In genomic region chr14:67717048-67717447, GRCh38 we compare ENCODE assay signal across 33 cellular contexts. TPM values are rescaled to one million over a fixed set of nuclear protein-coding genes. Genes with fewer than 3 reads are reported as not detected.
"Had no signal": no experiment of that assay in that cellular context is flagged by ENCODE, and none has a peak within 500 bp of the region (broad histone marks: within the 10 kb centered on the region; RNA-seq: fewer than 3 reads in every experiment).

No MANE protein-coding gene starts in this region.

- H3K27ac ChIP-seq: ascending aorta, cardiac muscle cell, VCaP had no signal

- H3K9me3 ChIP-seq: ascending aorta had no signal

- H3K4me3 ChIP-seq: ascending aorta, cardiac muscle cell had no signal

- ATAC-seq: activated CD4-positive, alpha-beta T cell treated with anti-CD3 and anti-CD28 coated beads for 36 hours; activated CD4-positive, CD25-positive, alpha-beta regulatory T cell treated with anti-CD3 and anti-CD28 coated beads, Interleukin-2, amount 50 U/mL, for 24 hours; activated CD8-positive, alpha-beta memory T cell treated with anti-CD3 and anti-CD28 coated beads, Interleukin-2, amount 10 ng/mL, durations not matched to agents 7 days and 5 days; activated CD8-positive, alpha-beta T cell treated with anti-CD3 and anti-CD28 coated beads, Interleukin-2, amount 10 ng/mL, durations not matched to agents 7 days and 5 days; activated naive CD8-positive, alpha-beta T cell treated with anti-CD3 and anti-CD28 coated beads, Interleukin-2, amount 50 U/mL, for 24 hours had no signal

- H3K27me3 ChIP-seq: ascending aorta had no signal

- FAIRE-seq: bronchial epithelial cell, TTC549 had no signal

- DNase-seq: activated CD4-positive, alpha-beta memory T cell treated with anti-CD3 and anti-CD28 coated beads, Interleukin-2, amount 10 ng/mL, durations not matched to agents 7 days and 5 days; activated CD4-positive, alpha-beta T cell treated with anti-CD3 and anti-CD28 coated beads for 1 hour; activated CD4-positive, alpha-beta T cell treated with anti-CD3 and anti-CD28 coated beads for 36 hours; activated CD4-positive, alpha-beta T cell treated with anti-CD3 and anti-CD28 coated beads for 48 hours; activated CD4-positive, alpha-beta T cell treated with anti-CD3 and anti-CD28 coated beads, Interleukin-2, amount 10 ng/mL, durations not matched to agents 7 days and 5 days; activated CD4-positive, alpha-beta T cell treated with anti-CD3 and anti-CD28 coated beads, Interleukin-2, amount 50 U/mL, for 48 hours; activated CD4-positive, CD25-positive, alpha-beta regulatory T cell; activated CD8-positive, alpha-beta memory T cell treated with anti-CD3 and anti-CD28 coated beads for 24 hours; activated CD8-positive, alpha-beta memory T cell treated with anti-CD3 and anti-CD28 coated beads, Interleukin-2, amount 10 ng/mL, durations not matched to agents 7 days and 5 days; activated CD8-positive, alpha-beta memory T cell treated with anti-CD3 and anti-CD28 coated beads, Interleukin-2, amount 50 U/mL, for 48 hours; activated CD8-positive, alpha-beta T cell treated with anti-CD3 and anti-CD28 coated beads, Interleukin-2, amount 10 ng/mL, durations not matched to agents 7 days and 5 days; activated effector memory CD4-positive, alpha-beta T cell treated with Interleukin-2 at 50 U/mL for 16 hours; activated gamma-delta T cell; activated naive CD4-positive, alpha-beta T cell treated with anti-CD3 and anti-CD28 coated beads, Interleukin-2, amount 10 ng/mL, durations not matched to agents 7 days and 5 days; activated naive CD4-positive, alpha-beta T cell treated with Interleukin-2 at 50 U/mL for 16 hours; activated naive CD8-positive, alpha-beta T cell treated with anti-CD3 and anti-CD28 coated beads, Interleukin-2, amount 10 ng/mL, durations not matched to agents 7 days and 5 days; activated naive CD8-positive, alpha-beta T cell treated with anti-CD3 and anti-CD28 coated beads, Interleukin-2, amount 50 U/mL, for 24 hours; activated T-cell treated with anti-CD3 and anti-CD28 coated beads, Interleukin-2, amount 50 U/mL, for 24 hours; activated T-cell treated with anti-CD3 and anti-CD28 coated beads, Interleukin-2, amount 50 U/mL, for 48 hours; amygdala; anterior cingulate cortex; caudate nucleus; cerebellar nuclear complex; T-helper 2 cell; T-helper 9 cell had no signal

- H3K36me3 ChIP-seq: ascending aorta, cardiac muscle cell had no signal

RNA-seq across cellular contexts. Expression of gene RDH12, which starts 15.4 kb away (rescaled TPM):
- total RNA-seq: activated CD4-positive, alpha-beta memory T cell treated with anti-CD3 and anti-CD28 coated beads, Interleukin-2, amount 10 ng/mL, durations not matched to agents 7 days and 5 days; activated CD4-positive, alpha-beta T cell treated with anti-CD3 and anti-CD28 coated beads for 36 hours; activated CD4-positive, alpha-beta T cell treated with anti-CD3 and anti-CD28 coated beads, Interleukin-2, amount 10 ng/mL, durations not matched to agents 7 days and 5 days; activated CD8-positive, alpha-beta memory T cell treated with anti-CD3 and anti-CD28 coated beads, Interleukin-2, amount 10 ng/mL, durations not matched to agents 7 days and 5 days; activated CD8-positive, alpha-beta T cell treated with anti-CD3 and anti-CD28 coated beads, Interleukin-2, amount 10 ng/mL, durations not matched to agents 7 days and 5 days; activated naive CD8-positive, alpha-beta T cell treated with anti-CD3 and anti-CD28 coated beads, Interleukin-2, amount 10 ng/mL, durations not matched to agents 7 days and 5 days; activated T-helper 2 cell treated with anti-CD3 and anti-CD28 coated beads, Interferon-gamma antibody, Interleukin-2, Interleukin-4, amounts not matched to agents 10 μg/mL and 5 μg/mL and 100 μg/mL, durations not matched to agents 14 hours and 24 hours and 36 hours; ascending aorta; chondrocyte had no signal
